Comparison of ENCODE assay signal across 7 cellular contexts in genomic region chr18:35049111-35050003, GRCh38. TPM values are rescaled to one million over a fixed set of nuclear protein-coding genes. Genes with fewer than 3 reads are reported as not detected.
A peak's percentile ranks its signal among the peaks of the same experiment; 100 is the strongest.
DNase-seq lines count a peak whose midpoint lies in the region; ATAC-seq and TF ChIP-seq lines count a peak whose summit lies in the region.

No MANE protein-coding gene starts in this region.

- H3K27me3 Mint-ChIP-seq in activated CD4-positive, alpha-beta memory T cell treated with anti-CD3 and anti-CD28 coated beads, Interleukin-2, amount 10 ng/mL, durations not matched to agents 7 days and 5 days = no peaks in the 10 kb centered on the region
- peaks cover 2% of the 10 kb centered on the region for H3K27me3 Mint-ChIP-seq in neural progenitor cell (ENCODE audit: insufficient read depth, low read depth)

- no peaks in the 10 kb centered on the region for H3K36me3 ChIP-seq in neural progenitor cell

- no peaks in the 10 kb centered on the region for H3K9me3 Mint-ChIP-seq in activated CD4-positive, alpha-beta memory T cell treated with anti-CD3 and anti-CD28 coated beads, Interleukin-2, amount 10 ng/mL, durations not matched to agents 7 days and 5 days
- peaks cover 5% of the 10 kb centered on the region for H3K9me3 Mint-ChIP-seq in neural progenitor cell

- H3K79me2 ChIP-seq in neural progenitor cell (ENCODE audit: low read depth) = peaks cover 89% of the 10 kb centered on the region

- peaks cover 8% of the 10 kb centered on the region for H3F3A ChIP-seq in neural progenitor cell (ENCODE audit: low read depth)

- H3K4me1 ChIP-seq in neural progenitor cell = peaks cover 35% of the 10 kb centered on the region

- CTCF ChIA-PET in activated CD4-positive, alpha-beta memory T cell treated with anti-CD3 and anti-CD28 coated beads, Interleukin-2, amount 10 ng/mL, durations not matched to agents 7 days and 5 days (lab: Charles Lee) = interaction anchor here (1.7 kb wide), 1 partner anchor 20 kb away, joined by 3 read pairs; no protein-coding TSS in a partner anchor

- peaks cover 47% of the 10 kb centered on the region for H3K4me1 Mint-ChIP-seq in activated CD4-positive, alpha-beta memory T cell treated with anti-CD3 and anti-CD28 coated beads, Interleukin-2, amount 10 ng/mL, durations not matched to agents 7 days and 5 days
- H3K4me1 Mint-ChIP-seq in neural progenitor cell = peaks cover 34% of the 10 kb centered on the region

- peaks cover 7% of the 10 kb centered on the region for H4K20me1 ChIP-seq in neural progenitor cell (ENCODE audit: low read depth)

- no peak overlapping the region for H3K4me2 ChIP-seq in neural progenitor cell

- peak overlapping the region; percentile 15 for H3K27ac Mint-ChIP-seq in activated CD4-positive, alpha-beta memory T cell treated with anti-CD3 and anti-CD28 coated beads, Interleukin-2, amount 10 ng/mL, durations not matched to agents 7 days and 5 days
- H3K27ac Mint-ChIP-seq in neural progenitor cell = peak overlapping the region; percentile 73

- H3K27me3 ChIP-seq in neural progenitor cell = no peaks in the 10 kb centered on the region

- no peak for DNase-seq in activated CD4-positive, alpha-beta memory T cell treated with anti-CD3 and anti-CD28 coated beads, Interleukin-2, amount 10 ng/mL, durations not matched to agents 7 days and 5 days
- DNase-seq in neural progenitor cell (ENCODE audit: low spot score) (no peak), iPS-NIHi11 (ENCODE audit: low spot score) (no peak), SKM-1 (lab: John Stamatoyannopoulos, UW; ENCODE audit: unreplicated experiment) (no peak), GM13977 (ENCODE audit: low spot score) (no peak)

- peaks cover 8% of the 10 kb centered on the region for H3K36me3 Mint-ChIP-seq in activated CD4-positive, alpha-beta memory T cell treated with anti-CD3 and anti-CD28 coated beads, Interleukin-2, amount 10 ng/mL, durations not matched to agents 7 days and 5 days (ENCODE audit: low read depth)
- H3K36me3 Mint-ChIP-seq in neural progenitor cell = peaks cover 7% of the 10 kb centered on the region

- no peak overlapping the region for H3K4me3 ChIP-seq in neural progenitor cell

- POLR2A ChIA-PET in activated CD4-positive, alpha-beta memory T cell treated with anti-CD3 and anti-CD28 coated beads, Interleukin-2, amount 10 ng/mL, durations not matched to agents 7 days and 5 days (lab: Charles Lee) = interaction anchor here (1.0 to 1.6 kb wide), 2 partner anchors 8 to 24 kb away, joined by 3 to 5 read pairs; partner anchors contain the start of gene MAPRE2

- no peak overlapping the region for H3K9ac ChIP-seq in neural progenitor cell

- H3K9me3 ChIP-seq in neural progenitor cell (ENCODE audit: low read depth) = no peaks in the 10 kb centered on the region

- ATAC-seq in GM18858 (IDR thresholded peaks at IDR 0.05; ENCODE audit: unreplicated experiment) (peak; percentile 16), HG02885 (IDR thresholded peaks at IDR 0.05; ENCODE audit: poor library complexity, unreplicated experiment) (peak; percentile 27)

- H3K27ac ChIP-seq in neural progenitor cell = no peak overlapping the region

- TF ChIP-seq CTCF in neural progenitor cell (IDR thresholded peaks at IDR 0.05) (no peak), GM13977 (IDR thresholded peaks at IDR 0.05; ENCODE audit: extremely low read depth, insufficient read depth, missing control alignments) (no peak)

- in situ Hi-C loops in GM13977 (cut with MboI; ENCODE audit: low pct_unique_long_range_greater_than_20kb, low sequenced_read_pairs, unreplicated experiment) = no loop called here

- no peak overlapping the region for H2AFZ ChIP-seq in neural progenitor cell (replicated peaks)

- H3K4me3 Mint-ChIP-seq in activated CD4-positive, alpha-beta memory T cell treated with anti-CD3 and anti-CD28 coated beads, Interleukin-2, amount 10 ng/mL, durations not matched to agents 7 days and 5 days = no peak overlapping the region
- H3K4me3 Mint-ChIP-seq in neural progenitor cell = no peak overlapping the region

RNA-seq across cellular contexts. Expression of gene MAPRE2, which starts 8.1 kb away (rescaled TPM):
- total RNA-seq in activated CD4-positive, alpha-beta memory T cell treated with anti-CD3 and anti-CD28 coated beads, Interleukin-2, amount 10 ng/mL, durations not matched to agents 7 days and 5 days = 10 to 100 TPM; 39.2 to 45.2 TPM
- 28.9 and 34.6 TPM in 2 replicates for total RNA-seq in neural progenitor cell (ENCODE audit: low replicate concordance)
